ENCODE assay signal across 8 cellular contexts in genomic region chr3:25532763-25533162, GRCh38.
DNase-seq lines count a peak whose midpoint lies in the region; TF ChIP-seq lines count a peak whose summit lies in the region.

No MANE protein-coding gene starts in this region.

- H2AFZ ChIP-seq in mammary epithelial cell (ENCODE audit: low read depth, low read length): no peak overlapping the region

- H3K79me2 ChIP-seq in mammary epithelial cell (ENCODE audit: insufficient read depth, low read length): no peaks in the 10 kb centered on the region

- 88% methylated on average over 1 of the region's 1 CpG for WGBS in mammary epithelial cell (ENCODE audit: low coverage, missing lambda C conversion rate)

- no peak overlapping the region for H3K4me2 ChIP-seq in mammary epithelial cell (ENCODE audit: insufficient read depth, low read depth, low read length)

- H3K4me1 ChIP-seq in mammary epithelial cell (ENCODE audit: insufficient read depth, low read length): no peaks in the 10 kb centered on the region

- CTCF ChIA-PET in mammary epithelial cell (lab: Charles Lee; ENCODE audit: low non-redundant PET): interaction anchor here (0.5 to 0.6 kb wide), 2 partner anchors 55 to 63 kb away, joined by 3 read pairs; no protein-coding TSS in a partner anchor

- no TSS peak for BruUV-seq in mammary epithelial cell (replicated peaks; lab: Mats Ljungman, UMichigan)

- no peak overlapping the region for H3K9ac ChIP-seq in mammary epithelial cell (ENCODE audit: insufficient read depth, low read length)

- in situ Hi-C loops in mammary epithelial cell (cut with MboI; ENCODE audit: low sequenced_read_pairs in 2 of 2): no loop called here

- no peaks in the 10 kb centered on the region for H4K20me1 ChIP-seq in mammary epithelial cell (ENCODE audit: insufficient read depth, low read length)

- H3K27me3 ChIP-seq in mammary epithelial cell (ENCODE audit: insufficient read depth, low read length): no peaks in the 10 kb centered on the region

- H3K4me3 ChIP-seq in LNCaP clone FGC (ENCODE audit: low read depth, low read length): no peak overlapping the region
- H3K4me3 ChIP-seq in mammary epithelial cell (replicated peaks in 1 of 3; ENCODE audit: insufficient read depth in 1 of 3, low read depth in 2 of 3, low read length in 3 of 3): no peak overlapping the region

- no peak overlapping the region for H3K27ac ChIP-seq in mammary epithelial cell (ENCODE audit: insufficient read depth, low read depth, low read length)

- DNase-seq in DMS 273 (lab: John Stamatoyannopoulos, UW; ENCODE audit: unreplicated experiment) (peak; percentile 55), DMS 273 treated with DMSO at 0.1 percent for 48 hours (lab: John Stamatoyannopoulos, UW) (no peak), LNCaP clone FGC (ENCODE audit: low read depth) (no peak), mammary epithelial cell (no peak), mucosa of gallbladder (ENCODE audit: low spot score) (no peak), DMS153 (lab: John Stamatoyannopoulos, UW) (no peak), NCI-H128 (lab: John Stamatoyannopoulos, UW; ENCODE audit: unreplicated experiment) (no peak)
- DNase-seq in stimulated activated CD4-positive, alpha-beta T cell treated with anti-CD3 and anti-CD28 coated beads, Interleukin-15, amount 100 ng/mL, for 48 hours (ENCODE audit: low read depth in 2 of 2): peak; percentile 4 to 9

- no peaks in the 10 kb centered on the region for H3K36me3 ChIP-seq in mammary epithelial cell (ENCODE audit: insufficient read depth, low read length)

- peaks cover 7% of the 10 kb centered on the region for H3K9me3 ChIP-seq in mammary epithelial cell (replicated peaks; ENCODE audit: insufficient read depth, low read length)

- dilution Hi-C loops in mammary epithelial cell (cut with HindIII; ENCODE audit: low sequenced_read_pairs): no loop called here

- peak; percentile 43 for TF ChIP-seq CTCF in LNCaP clone FGC (IDR thresholded peaks at IDR 0.05; ENCODE audit: control insufficient read depth, extremely low read depth, insufficient read depth)
- peak; percentile 58 to 66 for TF ChIP-seq CTCF in mammary epithelial cell (conservative IDR thresholded peaks at IDR 0.05 in 1 of 2, IDR thresholded peaks at IDR 0.05 in 1 of 2; ENCODE audit: extremely low read depth in 1 of 2, insufficient read depth in 1 of 2, low read depth in 1 of 2, low read length in 2 of 2)

- intact Hi-C loops in mammary epithelial cell (cut with micrococcal nuclease): loop anchor here (2.0 kb wide), 1 partner anchor 62 kb away; no protein-coding TSS in a partner anchor

Comparison
In these comparisons a context has a peak if more than half of its experiments do, and no peak if none do; other contexts are left out.
1. DNase-seq: peak in DMS 273 (single experiment) and stimulated activated CD4-positive, alpha-beta T cell treated with anti-CD3 and anti-CD28 coated beads, Interleukin-15, amount 100 ng/mL, for 48 hours (2 of 2); none in DMS 273 treated with DMSO at 0.1 percent for 48 hours (single experiment), LNCaP clone FGC (single experiment), mammary epithelial cell (single experiment), mucosa of gallbladder (single experiment), DMS153 (single experiment) and NCI-H128 (single experiment).